In genomic region chr11:75562836-75563484, GRCh38 we compare ENCODE assay signal across 1 cellular context.
A peak's percentile ranks its signal among the peaks of the same experiment; 100 is the strongest.
TF ChIP-seq lines count a peak whose summit lies in the region.

No MANE protein-coding gene starts in this region.

TF ChIP-seq in H1, 55 proteins besides CTCF, POLR2A, EP300 and RAD21 (continued from another document):
- peak; percentile 61; the same call in 1 of the 2 replicates for TF ChIP-seq SP1 (IDR thresholded peaks at IDR 0.05; ENCODE audit: low read depth, low read length)
- TF ChIP-seq CHD7 (IDR thresholded peaks at IDR 0.05; ENCODE audit: insufficient replicate concordance, low read length), result no peak
- TF ChIP-seq BRCA1 (IDR thresholded peaks at IDR 0.05; ENCODE audit: low read depth, low read length), result no peak
- TF ChIP-seq SIX5 (IDR thresholded peaks at IDR 0.05; ENCODE audit: low read depth, low read length), result no peak
- no peak for TF ChIP-seq CEBPB (IDR thresholded peaks at IDR 0.05; ENCODE audit: low read depth, low read length)
- no peak for TF ChIP-seq CTBP2 (IDR thresholded peaks at IDR 0.05; ENCODE audit: borderline replicate concordance, insufficient read depth, insufficient read length, low read length)
- no peak for TF ChIP-seq SIRT6 (IDR thresholded peaks at IDR 0.05; ENCODE audit: low read length)
- peak in 1 of 2 experiments; percentile 83; a peak in 2 of 4 replicates for TF ChIP-seq SIN3A (conservative IDR thresholded peaks at IDR 0.05 in 1 of 2, IDR thresholded peaks at IDR 0.05 in 1 of 2; ENCODE audit: low read depth in 1 of 2, low read length in 2 of 2)
- TF ChIP-seq USF2 (IDR thresholded peaks at IDR 0.05; ENCODE audit: low read length), result no peak
- peak; percentile 63; the same call in 1 of the 2 replicates for TF ChIP-seq TBP (IDR thresholded peaks at IDR 0.05; ENCODE audit: low read depth, low read length)
- no peak for TF ChIP-seq KDM4A (IDR thresholded peaks at IDR 0.05; ENCODE audit: low read depth, low read length, severe bottlenecking)
- TF ChIP-seq ATF3 (IDR thresholded peaks at IDR 0.05; ENCODE audit: insufficient read depth, low read depth, low read length), result no peak
- 0 out of 2 replicates have a peak, but pooled peaks have one; percentile 15 for TF ChIP-seq BACH1 (IDR thresholded peaks at IDR 0.05; ENCODE audit: low read length)
- TF ChIP-seq TCF12 (IDR thresholded peaks at IDR 0.05; ENCODE audit: low read depth, low read length), result no peak
- no peak for TF ChIP-seq SUZ12 (IDR thresholded peaks at IDR 0.05; ENCODE audit: low read length)
- peak; percentile 80 for TF ChIP-seq TAF1 (IDR thresholded peaks at IDR 0.05; ENCODE audit: low read depth, low read length)
- TF ChIP-seq KDM1A (IDR thresholded peaks at IDR 0.05; ENCODE audit: borderline replicate concordance, low read length), result peak; percentile 12; the same call in 1 of the 2 replicates
- peak; percentile 48; the same call in 1 of the 2 replicates for TF ChIP-seq ATF2 (IDR thresholded peaks at IDR 0.05; ENCODE audit: low read length)
- TF ChIP-seq CHD2 (IDR thresholded peaks at IDR 0.05; ENCODE audit: low read length), result 0 out of 2 replicates have a peak, but pooled peaks have one; percentile 20
- TF ChIP-seq RXRA (IDR thresholded peaks at IDR 0.05; ENCODE audit: insufficient read depth, low read depth, low read length), result no peak
- no peak for TF ChIP-seq ZNF274 (IDR thresholded peaks at IDR 0.05; ENCODE audit: borderline replicate concordance, extremely low read depth, low read length)
- no peak for TF ChIP-seq YY1 (IDR thresholded peaks at IDR 0.05; ENCODE audit: low read depth, low read length)
- peak; percentile 83 for TF ChIP-seq EGR1 (IDR thresholded peaks at IDR 0.05; ENCODE audit: borderline replicate concordance, low read depth, low read length)
- TF ChIP-seq RFX5 (IDR thresholded peaks at IDR 0.05; ENCODE audit: borderline replicate concordance, low read depth, low read length), result no peak
- TF ChIP-seq TEAD4 (IDR thresholded peaks at IDR 0.05; ENCODE audit: low read depth, low read length), result peak; percentile 82
- TF ChIP-seq MAX (IDR thresholded peaks at IDR 0.05), result peak; percentile 18; the same call in 1 of the 2 replicates
- no peak for TF ChIP-seq GABPA (IDR thresholded peaks at IDR 0.05; ENCODE audit: borderline replicate concordance, insufficient read depth, low read length)
- peak; percentile 63; the same call in 1 of the 2 replicates for TF ChIP-seq E2F6 (IDR thresholded peaks at IDR 0.05)
- TF ChIP-seq ASH2L (IDR thresholded peaks at IDR 0.05; ENCODE audit: low read length), result no peak
- 0 out of 2 replicates have a peak, but pooled peaks have one; percentile 40 for TF ChIP-seq JUND (IDR thresholded peaks at IDR 0.05; ENCODE audit: low read length)
- no peak for TF ChIP-seq EZH2 (IDR thresholded peaks at IDR 0.05; ENCODE audit: low read depth, low read length, severe bottlenecking)
- no peak; the same call in 1 of the 2 replicates for TF ChIP-seq CREB1 (IDR thresholded peaks at IDR 0.05)
- TF ChIP-seq MAFK (IDR thresholded peaks at IDR 0.05; ENCODE audit: low read depth, low read length), result no peak
- TF ChIP-seq CHD1 (IDR thresholded peaks at IDR 0.05; ENCODE audit: low read depth, low read length), result no peak; the same call in 1 of the 2 replicates
- TF ChIP-seq RNF2 (IDR thresholded peaks at IDR 0.05; ENCODE audit: borderline replicate concordance, low read depth, low read length, missing control alignments, poor library complexity, severe bottlenecking), result no peak
- no peak for TF ChIP-seq SP2 (IDR thresholded peaks at IDR 0.05; ENCODE audit: low read length)
- no peak for TF ChIP-seq CBX8 (IDR thresholded peaks at IDR 0.05; ENCODE audit: borderline replicate concordance, low read depth, low read length)
- peak; percentile 31; the same call in 1 of the 2 replicates for TF ChIP-seq RBBP5 (IDR thresholded peaks at IDR 0.05; ENCODE audit: borderline replicate concordance, low read depth, low read length)
- TF ChIP-seq TAF7 (optimal IDR thresholded peaks at IDR 0.05; ENCODE audit: borderline replicate concordance, low read depth, low read length), result peak; percentile 68
- TF ChIP-seq CBX5 (IDR thresholded peaks at IDR 0.05; ENCODE audit: low read depth, low read length), result no peak
- 0 out of 2 replicates have a peak, but pooled peaks have one; percentile 58 for TF ChIP-seq GTF2F1 (IDR thresholded peaks at IDR 0.05; ENCODE audit: borderline replicate concordance, low read depth, low read length)
- no peak for TF ChIP-seq BCL11A (IDR thresholded peaks at IDR 0.05; ENCODE audit: low read depth in 2 of 2, low read length in 2 of 2)
- no peak for TF ChIP-seq SRF (IDR thresholded peaks at IDR 0.05; ENCODE audit: low read depth, low read length)
- no peak for TF ChIP-seq PHF8 (conservative IDR thresholded peaks at IDR 0.05; ENCODE audit: low read depth, low read length)
- no peak for TF ChIP-seq FOSL1 (IDR thresholded peaks at IDR 0.05; ENCODE audit: insufficient read depth, low read depth, low read length)
- TF ChIP-seq JUN (IDR thresholded peaks at IDR 0.05; ENCODE audit: low read depth, low read length), result no peak
- no peak for TF ChIP-seq NRF1 (IDR thresholded peaks at IDR 0.05; ENCODE audit: low read depth, low read length)
TF ChIP-seq in H1: peak in this region for 18.
